Comparison of ENCODE assay signal across 22 cellular contexts in the genomic region with DNA sequence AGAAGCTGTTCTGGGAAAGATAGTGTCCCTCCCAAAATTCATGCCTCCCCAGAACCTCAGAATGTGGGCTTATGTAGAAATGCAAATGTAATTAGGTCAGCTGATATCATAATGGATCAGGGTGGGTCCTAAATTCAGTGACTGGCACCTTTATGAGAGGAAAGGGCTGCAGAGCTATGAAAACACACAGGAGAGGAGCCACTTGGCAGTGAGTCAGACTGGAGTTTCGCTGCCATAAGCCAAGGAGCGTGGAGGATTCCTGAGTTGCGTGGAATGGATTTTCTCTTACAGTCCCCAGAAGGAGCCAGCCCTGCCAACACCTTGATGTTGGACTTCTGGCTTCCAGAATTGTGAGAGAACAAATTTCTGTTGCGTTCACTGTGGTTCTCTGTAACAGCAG.
"Had no signal": no experiment of that assay in that cellular context is flagged by ENCODE, and none has a peak within 500 bp of the region (broad histone marks: within the 10 kb centered on the region; RNA-seq: fewer than 3 reads in every experiment).

No MANE protein-coding gene starts in this region.

- H3K36me3 ChIP-seq: brain microvascular endothelial cell, colonic mucosa, upper lobe of left lung had no signal

- H3K36me3 Mint-ChIP-seq: activated naive CD8-positive, alpha-beta T cell treated with anti-CD3 and anti-CD28 coated beads for 36 hours had no signal

- H3K4me1 ChIP-seq: colonic mucosa, upper lobe of left lung had no signal

- H3K27ac Mint-ChIP-seq: activated CD4-positive, alpha-beta T cell treated with anti-CD3 and anti-CD28 coated beads, Interleukin-2, amount 10 ng/mL, durations not matched to agents 24 days and 14 days; activated CD8-positive, alpha-beta T cell treated with anti-CD3 and anti-CD28 coated beads for 36 hours; activated naive CD8-positive, alpha-beta T cell treated with anti-CD3 and anti-CD28 coated beads for 36 hours; activated T-helper 17 cell treated with anti-CD3 and anti-CD28 coated beads, Interleukin-2, amount 50 U/mL, for 72 hours; endodermal cell; stimulated activated naive CD8-positive, alpha-beta T cell treated with anti-CD3 and anti-CD28 coated beads, Interleukin-15, Interleukin-2, amounts not matched to agents 100 ng/mL and 50 ng/mL, for 24 hours had no signal

- H3K4me1 Mint-ChIP-seq: activated CD4-positive, alpha-beta T cell treated with anti-CD3 and anti-CD28 coated beads, Interleukin-2, amount 10 ng/mL, durations not matched to agents 24 days and 14 days; activated naive CD8-positive, alpha-beta T cell treated with anti-CD3 and anti-CD28 coated beads for 36 hours; activated T-helper 17 cell treated with anti-CD3 and anti-CD28 coated beads, Interleukin-2, amount 50 U/mL, for 72 hours; central memory CD8-positive, alpha-beta T cell had no signal

- H3K4me3 Mint-ChIP-seq: activated CD4-positive, alpha-beta T cell treated with anti-CD3 and anti-CD28 coated beads, Interleukin-2, amount 10 ng/mL, durations not matched to agents 24 days and 14 days; activated CD8-positive, alpha-beta T cell treated with anti-CD3 and anti-CD28 coated beads for 36 hours; activated naive CD8-positive, alpha-beta T cell treated with anti-CD3 and anti-CD28 coated beads for 36 hours; activated T-helper 17 cell treated with anti-CD3 and anti-CD28 coated beads, Interleukin-2, amount 50 U/mL, for 72 hours; central memory CD8-positive, alpha-beta T cell; endodermal cell; nephron progenitor cell; stimulated activated naive CD8-positive, alpha-beta T cell treated with anti-CD3 and anti-CD28 coated beads, Interleukin-15, Interleukin-2, amounts not matched to agents 100 ng/mL and 50 ng/mL, for 24 hours had no signal

- ATAC-seq: activated CD8-positive, alpha-beta T cell treated with anti-CD3 and anti-CD28 coated beads for 36 hours; activated T-helper 17 cell treated with anti-CD3 and anti-CD28 coated beads, Interleukin-2, amount 50 U/mL, for 72 hours; right cardiac atrium had no signal

- H3K27ac ChIP-seq: brain microvascular endothelial cell, colonic mucosa, epithelial cell of prostate, upper lobe of left lung had no signal

- H3K27me3 ChIP-seq: brain microvascular endothelial cell, colonic mucosa, upper lobe of left lung had no signal

- DNase-seq: activated CD4-positive, alpha-beta T cell treated with anti-CD3 and anti-CD28 coated beads, Interleukin-2, amount 10 ng/mL, durations not matched to agents 24 days and 14 days; activated CD8-positive, alpha-beta T cell treated with anti-CD3 and anti-CD28 coated beads for 36 hours; activated naive CD4-positive, alpha-beta T cell; activated naive CD8-positive, alpha-beta T cell treated with anti-CD3 and anti-CD28 coated beads for 36 hours; activated T-cell treated with anti-CD3 and anti-CD28 coated beads, Interleukin-2, amount 50 U/mL, for 1 hour; amniotic stem cell; brain microvascular endothelial cell; colonic mucosa; endodermal cell; foreskin melanocyte; kidney glomerular epithelial cell; nephron progenitor cell; right cardiac atrium; small intestine; stimulated activated CD4-positive, alpha-beta T cell treated with anti-CD3 and anti-CD28 coated beads, Interleukin-15, amount 100 ng/mL, for 24 hours; stimulated activated CD4-positive, alpha-beta T cell treated with anti-CD3 and anti-CD28 coated beads, Interleukin-2, amount 100 ng/mL, for 48 hours; T1000; upper lobe of left lung had no signal

- H3K4me3 ChIP-seq: colonic mucosa, upper lobe of left lung had no signal

- FAIRE-seq: small intestine had no signal

- H3K9me3 ChIP-seq: colonic mucosa, upper lobe of left lung had no signal

- H3K9me3 Mint-ChIP-seq: activated CD4-positive, alpha-beta T cell treated with anti-CD3 and anti-CD28 coated beads, Interleukin-2, amount 10 ng/mL, durations not matched to agents 24 days and 14 days; activated CD8-positive, alpha-beta T cell treated with anti-CD3 and anti-CD28 coated beads for 36 hours; activated naive CD8-positive, alpha-beta T cell treated with anti-CD3 and anti-CD28 coated beads for 36 hours; central memory CD8-positive, alpha-beta T cell; stimulated activated naive CD8-positive, alpha-beta T cell treated with anti-CD3 and anti-CD28 coated beads, Interleukin-15, Interleukin-2, amounts not matched to agents 100 ng/mL and 50 ng/mL, for 24 hours had no signal

- H3K27me3 Mint-ChIP-seq: activated CD4-positive, alpha-beta T cell treated with anti-CD3 and anti-CD28 coated beads, Interleukin-2, amount 10 ng/mL, durations not matched to agents 24 days and 14 days; activated CD8-positive, alpha-beta T cell treated with anti-CD3 and anti-CD28 coated beads for 36 hours; activated naive CD8-positive, alpha-beta T cell treated with anti-CD3 and anti-CD28 coated beads for 36 hours had no signal
